In genomic region chr1:93082313-93082712, GRCh38 we compare ENCODE assay signal across 2 cellular contexts.
A peak's percentile ranks its signal among the peaks of the same experiment; 100 is the strongest.
TF ChIP-seq lines count a peak whose summit lies in the region.

No MANE protein-coding gene starts in this region.

TF ChIP-seq in HEK293, 187 proteins besides CTCF, POLR2A, EP300 and RAD21 (continued from another document):
- TF ChIP-seq PRDM6 (tag by site-specific recombination; IDR thresholded peaks at IDR 0.05) (no peak), ZNF121 (tag by site-specific recombination; IDR thresholded peaks at IDR 0.05) (peak; percentile 78), HOXA7 (CRISPR knock-in tag; IDR thresholded peaks at IDR 0.05; ENCODE audit: borderline replicate concordance) (no peak), ZNF664 (tag by site-specific recombination; IDR thresholded peaks at IDR 0.05) (peak; percentile 59), ZNF148 (tag by site-specific recombination; IDR thresholded peaks at IDR 0.05; ENCODE audit: borderline replicate concordance) (no peak)

TF ChIP-seq in GM12878, 131 proteins besides CTCF, POLR2A, EP300 and RAD21 (continued from another document):
- TF ChIP-seq, protein P1, sequence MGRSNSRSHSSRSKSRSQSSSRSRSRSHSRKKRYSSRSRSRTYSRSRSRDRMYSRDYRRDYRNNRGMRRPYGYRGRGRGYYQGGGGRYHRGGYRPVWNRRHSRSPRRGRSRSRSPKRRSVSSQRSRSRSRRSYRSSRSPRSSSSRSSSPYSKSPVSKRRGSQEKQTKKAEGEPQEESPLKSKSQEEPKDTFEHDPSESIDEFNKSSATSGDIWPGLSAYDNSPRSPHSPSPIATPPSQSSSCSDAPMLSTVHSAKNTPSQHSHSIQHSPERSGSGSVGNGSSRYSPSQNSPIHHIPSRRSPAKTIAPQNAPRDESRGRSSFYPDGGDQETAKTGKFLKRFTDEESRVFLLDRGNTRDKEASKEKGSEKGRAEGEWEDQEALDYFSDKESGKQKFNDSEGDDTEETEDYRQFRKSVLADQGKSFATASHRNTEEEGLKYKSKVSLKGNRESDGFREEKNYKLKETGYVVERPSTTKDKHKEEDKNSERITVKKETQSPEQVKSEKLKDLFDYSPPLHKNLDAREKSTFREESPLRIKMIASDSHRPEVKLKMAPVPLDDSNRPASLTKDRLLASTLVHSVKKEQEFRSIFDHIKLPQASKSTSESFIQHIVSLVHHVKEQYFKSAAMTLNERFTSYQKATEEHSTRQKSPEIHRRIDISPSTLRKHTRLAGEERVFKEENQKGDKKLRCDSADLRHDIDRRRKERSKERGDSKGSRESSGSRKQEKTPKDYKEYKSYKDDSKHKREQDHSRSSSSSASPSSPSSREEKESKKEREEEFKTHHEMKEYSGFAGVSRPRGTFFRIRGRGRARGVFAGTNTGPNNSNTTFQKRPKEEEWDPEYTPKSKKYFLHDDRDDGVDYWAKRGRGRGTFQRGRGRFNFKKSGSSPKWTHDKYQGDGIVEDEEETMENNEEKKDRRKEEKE (IDR thresholded peaks at IDR 0.05) = no peak
